ENCODE assay signal across 20 cellular contexts in the genomic region with DNA sequence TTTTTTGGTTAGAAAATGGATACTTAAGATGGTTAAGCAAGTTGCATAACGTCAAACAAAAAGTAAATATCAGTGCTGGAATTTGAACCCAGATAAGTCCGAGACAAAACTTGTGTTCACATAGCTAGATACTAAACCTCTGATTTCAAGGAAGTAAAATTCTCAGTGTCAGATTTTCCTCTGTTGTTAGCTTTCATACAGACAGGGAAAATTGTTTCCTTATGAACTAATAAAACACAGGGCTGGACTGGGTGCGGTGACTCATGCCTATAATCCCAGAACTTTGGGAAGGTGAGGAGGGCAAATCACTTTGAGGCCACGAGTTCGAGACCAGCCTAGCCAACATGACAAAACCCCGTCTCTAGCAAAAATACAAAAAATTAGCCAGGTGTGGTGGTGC. TPM values are rescaled to one million over a fixed set of nuclear protein-coding genes. Genes with fewer than 3 reads are reported as not detected.
DNase-seq lines count a peak whose midpoint lies in the region; ATAC-seq, FAIRE-seq and TF ChIP-seq lines count a peak whose summit lies in the region.
"Had no signal": no experiment of that assay in that cellular context is flagged by ENCODE, and none has a peak within 500 bp of the region (broad histone marks: within the 10 kb centered on the region; RNA-seq: fewer than 3 reads in every experiment).

No MANE protein-coding gene starts in this region.

- no peaks in the 10 kb centered on the region for H3K9me3 ChIP-seq in mucosa of descending colon

- H3K4me1 ChIP-seq in mucosa of descending colon (ENCODE audit: low read depth) = peaks cover 26% of the 10 kb centered on the region
- H3K4me1 ChIP-seq: foreskin keratinocyte, parathyroid adenoma had no signal

- ATAC-seq in mucosa of descending colon = peak; percentile 85
- ATAC-seq in GM19455 (IDR thresholded peaks at IDR 0.05; ENCODE audit: unreplicated experiment) = no peak
- ATAC-seq: activated CD8-positive, alpha-beta T cell treated with anti-CD3 and anti-CD28 coated beads, Interleukin-2, amount 10 ng/mL, durations not matched to agents 7 days and 5 days; foreskin keratinocyte; left cardiac atrium had no signal

- peak; percentile 49 for DNase-seq in BJ (ENCODE audit: low read depth)
- peak; percentile 43 for DNase-seq in HuH-7 (ENCODE audit: low spot score)
- DNase-seq in fibroblast of gingiva (ENCODE audit: low read depth) = peak; percentile 45
- DNase-seq in mucosa of descending colon = peak in 2 of 3 donors; percentile 64 to 73
- DNase-seq in GM12891 (ENCODE audit: insufficient read length, low spot score) = no peak
- no peak for DNase-seq in GM20000 (ENCODE audit: low spot score)
- DNase-seq in activated CD4-positive, CD25-positive, alpha-beta regulatory T cell (lab: John Stamatoyannopoulos, UW) = no peak
- DNase-seq: activated CD8-positive, alpha-beta T cell treated with anti-CD3 and anti-CD28 coated beads, Interleukin-2, amount 10 ng/mL, durations not matched to agents 7 days and 5 days; activated naive CD8-positive, alpha-beta T cell treated with anti-CD3 and anti-CD28 coated beads for 36 hours; effector CD8-positive, alpha-beta T cell; left cardiac atrium; NCI-H187 treated with DMSO at 0.1 percent for 48 hours; SIG-M5; stimulated activated CD4-positive, alpha-beta T cell treated with anti-CD3 and anti-CD28 coated beads, Interleukin-4, amount 100 ng/mL, for 4 hours; stimulated activated CD8-positive, alpha-beta memory T cell treated with anti-CD3 and anti-CD28 coated beads, Interleukin-4, amount 100 ng/mL, for 48 hours had no signal

- TF ChIP-seq CTCF in BJ (IDR thresholded peaks at IDR 0.05; ENCODE audit: insufficient read depth, low read depth, low read length) (no peak), mucosa of descending colon (IDR thresholded peaks at IDR 0.05) (no peak), GM20000 (IDR thresholded peaks at IDR 0.05; ENCODE audit: extremely low read depth, missing control alignments) (no peak)

- intact Hi-C loops in mucosa of descending colon (cut with DNase I, micrococcal nuclease) = loop anchor here in 1 of 2 donors (10.0 kb wide), 1 partner anchor 609 kb away; a partner anchor contains a TSS

- POLR2A ChIA-PET in BJ (lab: Charles Lee) = no interaction called here

- no peak for TF ChIP-seq POLR2A in GM12891 (IDR thresholded peaks at IDR 0.05; ENCODE audit: low read depth, low read length)

- FAIRE-seq in GM12891 (lab: Jason Lieb, UNC) = no peak
- FAIRE-seq: GM18507 had no signal

- CTCF ChIA-PET in BJ (lab: Yijun Ruan, JAX) = interaction anchor here (0.9 kb wide), 1 partner anchor 615 kb away, joined by 4 read pairs; a partner anchor contains a TSS

- H3K27me3 ChIP-seq in BJ (ENCODE audit: control insufficient read depth, insufficient read depth, low read length) = no peaks in the 10 kb centered on the region
- H3K27me3 ChIP-seq: cardiac muscle cell, foreskin keratinocyte had no signal

- H3K4me3 ChIP-seq in BJ (ENCODE audit: low read depth, low read length) (no peak overlapping the region), mucosa of descending colon (no peak overlapping the region)
- H3K4me3 ChIP-seq: cardiac muscle cell had no signal

- H3K36me3 ChIP-seq in BJ (ENCODE audit: control insufficient read depth, insufficient read depth, low read length) (no peaks in the 10 kb centered on the region), mucosa of descending colon (ENCODE audit: low read depth) (no peaks in the 10 kb centered on the region)
- H3K36me3 ChIP-seq: cardiac muscle cell had no signal

TF ChIP-seq in GM12891, 5 proteins besides CTCF, POLR2A, EP300 and RAD21:
- TF ChIP-seq SPI1 (IDR thresholded peaks at IDR 0.05; ENCODE audit: low read depth, low read length) = no peak
- no peak for TF ChIP-seq TAF1 (IDR thresholded peaks at IDR 0.05; ENCODE audit: low read depth, low read length)
- no peak for TF ChIP-seq PAX5 (IDR thresholded peaks at IDR 0.05; ENCODE audit: insufficient read depth, low read length, severe bottlenecking)
- no peak for TF ChIP-seq POLR2AphosphoS5 (IDR thresholded peaks at IDR 0.05; ENCODE audit: low read depth, low read length)
- no peak for TF ChIP-seq POU2F2 (IDR thresholded peaks at IDR 0.05; ENCODE audit: low read depth, low read length)
TF ChIP-seq in GM12891: peak in this region for 0.

RNA-seq across cellular contexts. Expression of a gene that starts 51.3 kb away (rescaled TPM):
- polyA plus RNA-seq in BJ (2011; rRNA removed) = 8.5 and 10.1 TPM in 2 replicates
- 38.0 and 43.0 TPM in 2 replicates for polyA minus RNA-seq in BJ (2011; rRNA and poly(A)+ RNA removed)
- total RNA-seq in mucosa of descending colon = 10 to 100 TPM in 1 of 3 donors, 1 to 10 TPM in 2; 6.0 to 11.3 (median 8.5) TPM
- polyA plus RNA-seq in GM12891 (2012; ENCODE audit: low read depth, missing spikeins) = 3.1 TPM

Comparison
In these comparisons a context has a peak if more than half of its experiments do, and no peak if none do; other contexts are left out.
1. DNase-seq: peak in BJ (single experiment), HuH-7 (single experiment), fibroblast of gingiva (single experiment) and mucosa of descending colon (2 of 3); none in GM12891 (single experiment), GM20000 (single experiment) and activated CD4-positive, CD25-positive, alpha-beta regulatory T cell (0 of 4).